8 cellular contexts compared by ENCODE assay signal in genomic region chr18:12420831-12421421, GRCh38. TPM values are rescaled to one million over a fixed set of nuclear protein-coding genes. Genes with fewer than 3 reads are reported as not detected.
A peak's percentile ranks its signal among the peaks of the same experiment; 100 is the strongest.
DNase-seq lines count a peak whose midpoint lies in the region; ATAC-seq and TF ChIP-seq lines count a peak whose summit lies in the region.

No MANE protein-coding gene starts in this region.

- DNase-seq in A673 (ENCODE audit: low spot score) (peak; percentile 56), Panc1 (ENCODE audit: low read depth, low spot score) (no peak), foreskin keratinocyte (no peak), HCEC 1CT (no peak), NCI-H1048 (lab: John Stamatoyannopoulos, UW) (no peak)

- in situ Hi-C loops in Panc1 (cut with HindIII; ENCODE audit: low pct_unique_long_range_greater_than_20kb, low sequenced_read_pairs), result no loop called here

- H3K27me3 ChIP-seq in A673 (replicated peaks; ENCODE audit: insufficient read depth, low read depth, low read length, poor library complexity) (no peaks in the 10 kb centered on the region), Panc1 (ENCODE audit: control insufficient read depth, insufficient read depth, low read length) (no peaks in the 10 kb centered on the region), foreskin keratinocyte (no peaks in the 10 kb centered on the region)

- H3K4me1 ChIP-seq in A673 (ENCODE audit: insufficient read depth, low read length, poor library complexity, severe bottlenecking) (peaks cover 6% of the 10 kb centered on the region), Panc1 (ENCODE audit: control insufficient read depth, insufficient read depth, low read length) (peaks cover 4% of the 10 kb centered on the region; the same call in 1 of the 2 replicates), foreskin keratinocyte (no peaks in the 10 kb centered on the region)

- H3K36me3 ChIP-seq in A673 (ENCODE audit: insufficient read depth, low read length, poor library complexity, severe bottlenecking) (peaks cover 4% of the 10 kb centered on the region), Panc1 (ENCODE audit: control insufficient read depth, insufficient read depth, low read length) (no peaks in the 10 kb centered on the region)

- H3K27ac ChIP-seq in A673 (ENCODE audit: low read depth, low read length, poor library complexity, severe bottlenecking), result peak overlapping the region; percentile 54
- no peak overlapping the region for H3K27ac ChIP-seq in Panc1 (ENCODE audit: low read length)
- no peak overlapping the region for H3K27ac ChIP-seq in foreskin keratinocyte
- peak overlapping the region in 4 of 21 experiments; percentile 5 to 56 (median 18) for H3K27ac ChIP-seq in skin epidermis

- CTCF ChIA-PET in A673 (lab: Charles Lee) (no interaction called here), Panc1 (lab: Charles Lee) (no interaction called here)

- H3K9me3 ChIP-seq in A673 (ENCODE audit: low read depth, low read length, poor library complexity, severe bottlenecking) (no peaks in the 10 kb centered on the region), Panc1 (ENCODE audit: control insufficient read depth, insufficient read depth, low read depth, low read length) (no peaks in the 10 kb centered on the region)

- peak; percentile 39 for ATAC-seq in GM18868 (IDR thresholded peaks at IDR 0.05; ENCODE audit: unreplicated experiment)
- peak; percentile 46 for ATAC-seq in Panc1
- ATAC-seq in foreskin keratinocyte, result peak; percentile 8
- ATAC-seq in GM19397 (IDR thresholded peaks at IDR 0.05; ENCODE audit: unreplicated experiment), result no peak

- BruUV-seq in A673 (replicated peaks; lab: Mats Ljungman, UMichigan), result no TSS peak
- no TSS peak for BruUV-seq in Panc1 (replicated peaks; lab: Mats Ljungman, UMichigan)

- POLR2A ChIA-PET in A673 (lab: Charles Lee; ENCODE audit: low non-redundant PET) (no interaction called here), Panc1 (lab: Charles Lee) (no interaction called here)

- TF ChIP-seq CTCF in A673 (conservative IDR thresholded peaks at IDR 0.05; ENCODE audit: low read depth, low read length) (no peak), Panc1 (IDR thresholded peaks at IDR 0.05) (no peak), foreskin keratinocyte (conservative IDR thresholded peaks at IDR 0.05) (no peak)

- peak overlapping the region; percentile 33 for H3K4me3 ChIP-seq in A673 (ENCODE audit: low read depth, low read length, poor library complexity, severe bottlenecking)
- H3K4me3 ChIP-seq in Panc1 (ENCODE audit: low read depth in 2 of 2, low read length in 2 of 2), result no peak overlapping the region
- H3K4me3 ChIP-seq in skin epidermis, result peak overlapping the region in 6 of 7 experiments; percentile 26 to 60 (median 50)

- intact Hi-C loops in A673 (cut with micrococcal nuclease; ENCODE audit: unreplicated experiment), result no loop called here
- intact Hi-C loops in Panc1 (cut with micrococcal nuclease; ENCODE audit: unreplicated experiment), result no loop called here

RNA-seq across cellular contexts. Expression of gene PRELID3A, which starts 13.2 kb away (rescaled TPM):
- total RNA-seq in A673 (2021) (11.3 and 12.9 TPM in 2 replicates), Panc1 (2021; ENCODE audit: unreplicated experiment) (9.3 TPM), foreskin keratinocyte (3.6 and 4.5 TPM in 2 replicates)
- 8.3 TPM for polyA plus RNA-seq in Panc1 (2012; ENCODE audit: insufficient read length)
- polyA plus RNA-seq in foreskin keratinocyte, result 3.7 and 3.9 TPM in 2 replicates

RNA-seq across cellular contexts. Expression of gene AFG3L2, which starts 43.9 kb away (rescaled TPM):
- total RNA-seq in A673 (2021) (63.7 and 72.7 TPM in 2 replicates), Panc1 (2021; ENCODE audit: unreplicated experiment) (58.0 TPM), foreskin keratinocyte (48.1 and 57.0 TPM in 2 replicates)
- 32.6 TPM for polyA plus RNA-seq in Panc1 (2012; ENCODE audit: insufficient read length)
- 27.0 and 33.1 TPM in 2 replicates for polyA plus RNA-seq in foreskin keratinocyte

Comparison
In these comparisons a context has a peak if more than half of its experiments do, and no peak if none do; other contexts are left out.
1. H3K4me3 ChIP-seq: peak in A673 (single experiment) and skin epidermis (6 of 7); none in Panc1 (0 of 2).